Comparison of ENCODE assay signal across 9 cellular contexts in the genomic region with DNA sequence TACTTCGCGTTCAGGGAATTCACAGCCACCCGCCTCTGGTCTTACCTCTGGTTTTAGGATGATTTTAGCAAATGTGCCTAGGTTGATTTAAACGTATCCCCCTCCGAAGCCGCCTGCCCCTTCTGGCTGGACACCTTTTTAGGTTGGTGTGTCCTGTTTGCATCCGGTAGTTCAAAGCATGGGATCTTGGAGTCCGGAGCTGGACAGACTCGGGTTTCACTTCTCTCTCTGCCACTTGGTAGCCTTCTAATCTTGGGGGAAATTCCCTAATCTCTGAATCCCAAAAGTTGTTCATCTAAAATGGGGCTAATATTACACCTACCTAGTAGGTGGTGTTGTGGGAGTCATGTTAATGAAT. TPM values are rescaled to one million over a fixed set of nuclear protein-coding genes. Genes with fewer than 3 reads are reported as not detected.
DNase-seq lines count a peak whose midpoint lies in the region; ATAC-seq and TF ChIP-seq lines count a peak whose summit lies in the region.
"Had no signal": no experiment of that assay in that cellular context is flagged by ENCODE, and none has a peak within 500 bp of the region (broad histone marks: within the 10 kb centered on the region; RNA-seq: fewer than 3 reads in every experiment).

No MANE protein-coding gene starts in this region.

- peak overlapping the region; percentile 84 for H3K27ac Mint-ChIP-seq in HFFc6

- H3K4me3 Mint-ChIP-seq in HFFc6, result peak overlapping the region; percentile 91

- peak overlapping the region; percentile 71 to 81 for H3K9ac ChIP-seq in stomach smooth muscle (ENCODE audit: low read length in 2 of 2)

- peaks cover 40% of the 10 kb centered on the region for H3K4me1 Mint-ChIP-seq in HFFc6 (ENCODE audit: low read depth)

- peaks cover 7% of the 10 kb centered on the region for H3K27me3 Mint-ChIP-seq in HFFc6 (ENCODE audit: insufficient read depth)

- H3K4me3 ChIP-seq in GM06990 (replicated peaks; ENCODE audit: low read depth, low read length) (peak overlapping the region; percentile 79), iPS-11a (ENCODE audit: low read depth, low read length) (peak overlapping the region; percentile 94), stomach smooth muscle (ENCODE audit: low read length in 2 of 2) (peak overlapping the region; percentile 86 to 98)

- H3K27ac ChIP-seq in stomach smooth muscle (ENCODE audit: low read length), result no peak overlapping the region

- H3K27me3 ChIP-seq in GM06990 (replicated peaks; ENCODE audit: control insufficient read depth, insufficient read depth, low read length), result no peaks in the 10 kb centered on the region
- H3K27me3 ChIP-seq in stomach smooth muscle (ENCODE audit: control insufficient read depth in 1 of 2, insufficient read depth in 2 of 2, low read length in 2 of 2), result no peaks in the 10 kb centered on the region

- TF ChIP-seq CTCF in GM06990 (IDR thresholded peaks at IDR 0.05; ENCODE audit: insufficient read depth, low read length, poor library complexity, severe bottlenecking) (no peak), HFFc6 (IDR thresholded peaks at IDR 0.05) (no peak)

- DNase-seq in GM06990 (ENCODE audit: extremely low read depth, insufficient read length), result no peak
- peak; percentile 28 for DNase-seq in HFFc6
- no peak for DNase-seq in NCI-H1048 (lab: John Stamatoyannopoulos, UW)
- no peak for DNase-seq in UCSD-AML1 (lab: John Stamatoyannopoulos, UW; ENCODE audit: unreplicated experiment)
- no peak for DNase-seq in stimulated activated CD4-positive, alpha-beta T cell treated with anti-CD3 and anti-CD28 coated beads, Interleukin-15, amount 100 ng/mL, for 24 hours

- peaks cover 13% of the 10 kb centered on the region for H3K36me3 Mint-ChIP-seq in HFFc6 (ENCODE audit: low read depth)

- 0 out of 2 replicates have a peak, but pooled peaks cover 5% of the 10 kb centered on the region for H3K9me3 Mint-ChIP-seq in HFFc6

- peaks cover 13% of the 10 kb centered on the region for H3K4me1 ChIP-seq in stomach smooth muscle (ENCODE audit: control insufficient read depth, insufficient read depth, low read length)

- H3K9me3 ChIP-seq in stomach smooth muscle (ENCODE audit: control insufficient read depth in 2 of 2, low read length in 2 of 2), result no peaks in the 10 kb centered on the region

- ATAC-seq in SK-N-SH treated with all-trans-retinoic acid at 6 μM for 48 hours, result peak; percentile 59

- H3K36me3 ChIP-seq in GM06990 (ENCODE audit: control insufficient read depth, insufficient read depth, low read length) (no peaks in the 10 kb centered on the region), stomach smooth muscle (ENCODE audit: control insufficient read depth in 2 of 2, insufficient read depth in 2 of 2, low read length in 2 of 2) (no peaks in the 10 kb centered on the region)

TF ChIP-seq in SK-N-SH treated with all-trans-retinoic acid at 6 μM for 48 hours, 23 proteins besides CTCF, POLR2A, EP300 and RAD21:
- no peak for TF ChIP-seq CREB5 (CRISPR knock-in tag; IDR thresholded peaks at IDR 0.05; ENCODE audit: low read depth)
- no peak for TF ChIP-seq ZFP30 (CRISPR knock-in tag; IDR thresholded peaks at IDR 0.05)
- TF ChIP-seq, protein P1, sequence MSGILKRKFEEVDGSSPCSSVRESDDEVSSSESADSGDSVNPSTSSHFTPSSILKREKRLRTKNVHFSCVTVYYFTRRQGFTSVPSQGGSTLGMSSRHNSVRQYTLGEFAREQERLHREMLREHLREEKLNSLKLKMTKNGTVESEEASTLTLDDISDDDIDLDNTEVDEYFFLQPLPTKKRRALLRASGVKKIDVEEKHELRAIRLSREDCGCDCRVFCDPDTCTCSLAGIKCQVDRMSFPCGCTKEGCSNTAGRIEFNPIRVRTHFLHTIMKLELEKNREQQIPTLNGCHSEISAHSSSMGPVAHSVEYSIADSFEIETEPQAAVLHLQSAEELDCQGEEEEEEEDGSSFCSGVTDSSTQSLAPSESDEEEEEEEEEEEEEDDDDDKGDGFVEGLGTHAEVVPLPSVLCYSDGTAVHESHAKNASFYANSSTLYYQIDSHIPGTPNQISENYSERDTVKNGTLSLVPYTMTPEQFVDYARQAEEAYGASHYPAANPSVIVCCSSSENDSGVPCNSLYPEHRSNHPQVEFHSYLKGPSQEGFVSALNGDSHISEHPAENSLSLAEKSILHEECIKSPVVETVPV (CRISPR knock-in tag; IDR thresholded peaks at IDR 0.05), result no peak
- TF ChIP-seq ZFP3 (CRISPR knock-in tag; IDR thresholded peaks at IDR 0.05), result no peak

RNA-seq across cellular contexts. Expression of gene FANCI, which starts 0.7 kb away (rescaled TPM):
- 10 to 100 TPM; 22.3 to 50.8 (median 48.4) TPM for total RNA-seq in HFFc6 (2021; fragmentation: NEBNext Ultra II Directional; extraction: Animal tissue kit (Norgen Biotek cat#: 25700))

RNA-seq across cellular contexts. Expression of gene RLBP1, which starts 23.1 kb away (rescaled TPM):
- not detected for total RNA-seq in HFFc6 (2021; fragmentation: NEBNext Ultra II Directional; extraction: Animal tissue kit (Norgen Biotek cat#: 25700))
- total RNA-seq: activated CD8-positive, alpha-beta memory T cell treated with anti-CD3 and anti-CD28 coated beads for 36 hours had no signal
